Comparison of ENCODE assay signal across 17 cellular contexts in genomic region chr6:90545450-90545849, GRCh38. TPM values are rescaled to one million over a fixed set of nuclear protein-coding genes. Genes with fewer than 3 reads are reported as not detected.
DNase-seq lines count a peak whose midpoint lies in the region; ATAC-seq, FAIRE-seq and TF ChIP-seq lines count a peak whose summit lies in the region.
"Had no signal": no experiment of that assay in that cellular context is flagged by ENCODE, and none has a peak within 500 bp of the region (broad histone marks: within the 10 kb centered on the region; RNA-seq: fewer than 3 reads in every experiment).

No MANE protein-coding gene starts in this region.

- H3K9me3 Mint-ChIP-seq in astrocyte (ENCODE audit: unreplicated experiment) (no peaks in the 10 kb centered on the region), naive B cell (no peaks in the 10 kb centered on the region)
- H3K9me3 Mint-ChIP-seq: CD8-positive, alpha-beta memory T cell had no signal

- intact Hi-C loops in IMR-90 (cut with micrococcal nuclease) = no loop called here
- intact Hi-C loops in ovary (cut with DNase I) = no loop called here

- H2AFZ ChIP-seq in IMR-90 (replicated peaks; ENCODE audit: low read length, poor library complexity) = no peak overlapping the region
- no peak overlapping the region for H2AFZ ChIP-seq in astrocyte (ENCODE audit: low read depth, low read length)

- H2BK5ac ChIP-seq in IMR-90 (ENCODE audit: low read depth, low read length, poor library complexity, severe bottlenecking) = no peak overlapping the region

- H3K27ac Mint-ChIP-seq in astrocyte (ENCODE audit: unreplicated experiment) (peak overlapping the region; percentile 77), naive B cell (peak overlapping the region in 4 of 6 donors; percentile 75 to 90 (median 82))
- H3K27ac Mint-ChIP-seq: CD8-positive, alpha-beta memory T cell had no signal

- no peak for TF ChIP-seq RAD21 in IMR-90 (IDR thresholded peaks at IDR 0.05; ENCODE audit: low read length)

- no peak overlapping the region for H3K9ac ChIP-seq in IMR-90 (ENCODE audit: low read depth, low read length)
- H3K9ac ChIP-seq in astrocyte (ENCODE audit: low read length) = no peak overlapping the region
- H3K9ac ChIP-seq: BLaER1 treated with 17β-estradiol and CSF1 and Interleukin-3, amounts not matched to agents 10 nM and 100 nM had no signal

- no peak overlapping the region for H3K23ac ChIP-seq in IMR-90 (ENCODE audit: low read depth, low read length)

- H3K9me3 ChIP-seq in IMR-90 (ENCODE audit: control insufficient read depth, insufficient read depth, low read length) = no peaks in the 10 kb centered on the region
- H3K9me3 ChIP-seq in astrocyte (ENCODE audit: insufficient read depth, low read depth, low read length) = no peaks in the 10 kb centered on the region
- no peaks in the 10 kb centered on the region for H3K9me3 ChIP-seq in ovary
- H3K9me3 ChIP-seq: BLaER1 treated with 17β-estradiol and CSF1 and Interleukin-3, amounts not matched to agents 10 nM and 100 nM; SJCRH30 had no signal

- no peaks in the 10 kb centered on the region for H3K27me3 ChIP-seq in IMR-90 (ENCODE audit: control insufficient read depth, insufficient read depth, low read length)
- H3K27me3 ChIP-seq in astrocyte (ENCODE audit: insufficient read depth, low read length) = no peaks in the 10 kb centered on the region
- no peaks in the 10 kb centered on the region for H3K27me3 ChIP-seq in ovary
- H3K27me3 ChIP-seq: BLaER1 treated with 17β-estradiol and CSF1 and Interleukin-3, amounts not matched to agents 10 nM and 100 nM; SJCRH30 had no signal

- no peak overlapping the region for H2AK9ac ChIP-seq in IMR-90 (replicated peaks; ENCODE audit: low read depth, low read length, poor library complexity)

- H2AK5ac ChIP-seq in IMR-90 (ENCODE audit: low read depth, low read length) = no peak overlapping the region

- H3K4me3 Mint-ChIP-seq in astrocyte (ENCODE audit: unreplicated experiment) = no peak overlapping the region
- H3K4me3 Mint-ChIP-seq in naive B cell = no peak overlapping the region
- H3K4me3 Mint-ChIP-seq: CD8-positive, alpha-beta memory T cell had no signal

- no peak overlapping the region for H4K5ac ChIP-seq in IMR-90 (ENCODE audit: low read depth, low read length)

- TF ChIP-seq CTCF in IMR-90 (conservative IDR thresholded peaks at IDR 0.05; ENCODE audit: low read depth, low read length) = no peak
- TF ChIP-seq CTCF in astrocyte (IDR thresholded peaks at IDR 0.05; ENCODE audit: insufficient read depth, low read depth, low read length) = no peak
- TF ChIP-seq CTCF in ovary (IDR thresholded peaks at IDR 0.05) = no peak

- BruUV-seq in IMR-90 (replicated peaks; lab: Mats Ljungman, UMichigan) = no TSS peak

- POLR2A ChIA-PET in IMR-90 (lab: Charles Lee; ENCODE audit: unreplicated experiment) = no interaction called here

- no peaks in the 10 kb centered on the region for H3K9me1 ChIP-seq in IMR-90 (ENCODE audit: insufficient read depth, low read length)

- H3K79me2 ChIP-seq in astrocyte (ENCODE audit: insufficient read depth, low read length) = no peaks in the 10 kb centered on the region

- no peak overlapping the region for H3K14ac ChIP-seq in IMR-90 (replicated peaks; ENCODE audit: low read depth, low read length)

- WGBS in IMR-90 (ENCODE audit: extremely low coverage in 2 of 2, insufficient read length in 1 of 2), 2 experiments = no CpG with 5 or more reads among the region's 3 CpGs
- 94 to 96% (median 95%) methylated on average over 3 of the region's 3 CpGs for WGBS in ovary, 3 donors

- no peak overlapping the region for H3K56ac ChIP-seq in IMR-90 (ENCODE audit: extremely low read depth, insufficient read depth, low read length)

- ATAC-seq in activated CD4-positive, CD25-positive, alpha-beta regulatory T cell treated with anti-CD3 and anti-CD28 coated beads, Interleukin-2, amount 50 U/mL, for 24 hours = peak; percentile 25 to 53
- ATAC-seq in IMR-90 (ENCODE audit: low read depth) = no peak
- no peak for ATAC-seq in naive B cell (ENCODE audit: low read depth in 2 of 2)
- ATAC-seq in GM19351 (IDR thresholded peaks at IDR 0.05; ENCODE audit: unreplicated experiment) = no peak

- H4K91ac ChIP-seq in IMR-90 (ENCODE audit: insufficient read depth, low read depth, low read length) = no peak overlapping the region

- H3K4me2 ChIP-seq in IMR-90 (ENCODE audit: low read depth, low read length) (no peak overlapping the region), astrocyte (ENCODE audit: low read length) (no peak overlapping the region)

- no peak for FAIRE-seq in astrocyte (lab: Jason Lieb, UNC)

- no peaks in the 10 kb centered on the region for H3K4me1 ChIP-seq in IMR-90 (ENCODE audit: control insufficient read depth, insufficient read depth, low read length)
- no peaks in the 10 kb centered on the region for H3K4me1 ChIP-seq in astrocyte (ENCODE audit: insufficient read depth, low read length)
- H3K4me1 ChIP-seq in ovary (ENCODE audit: insufficient read depth) = no peaks in the 10 kb centered on the region
- H3K4me1 ChIP-seq: SJCRH30 had no signal

- H4K8ac ChIP-seq in IMR-90 (ENCODE audit: low read depth in 2 of 2, low read length in 2 of 2) = no peak overlapping the region

- H3K27ac ChIP-seq in IMR-90 (ENCODE audit: insufficient read depth, low read length) = no peak overlapping the region
- H3K27ac ChIP-seq in astrocyte (ENCODE audit: low read depth, low read length) = no peak overlapping the region
- no peak overlapping the region for H3K27ac ChIP-seq in ovary
- H3K27ac ChIP-seq: BLaER1 treated with 17β-estradiol and CSF1 and Interleukin-3, amounts not matched to agents 10 nM and 100 nM; SJCRH30 had no signal

- H3K4ac ChIP-seq in IMR-90 (ENCODE audit: low read depth, low read length) = no peak overlapping the region

- H3K4me3 ChIP-seq in IMR-90 (ENCODE audit: insufficient read depth, low read depth, low read length) (no peak overlapping the region), astrocyte (ENCODE audit: insufficient read depth, low read depth, low read length) (no peak overlapping the region), ovary (no peak overlapping the region)
- H3K4me3 ChIP-seq: BLaER1 treated with 17β-estradiol and CSF1 and Interleukin-3, amounts not matched to agents 10 nM and 100 nM; SJCRH30 had no signal

- dilution Hi-C loops in IMR-90 (cut with HindIII; ENCODE audit: low sequenced_read_pairs, unreplicated experiment) = no loop called here

- CTCF ChIA-PET in IMR-90 (lab: Yijun Ruan, JAX) = interaction anchor here (0.6 kb wide), 1 partner anchor 16 kb away, joined by 3 read pairs; no protein-coding TSS in a partner anchor

- H2BK120ac ChIP-seq in IMR-90 (ENCODE audit: low read depth, low read length) = no peak overlapping the region

- peaks cover 26% of the 10 kb centered on the region for H3K36me3 ChIP-seq in IMR-90 (ENCODE audit: control insufficient read depth, insufficient read depth, low read length)
- peaks cover 53% of the 10 kb centered on the region for H3K36me3 ChIP-seq in astrocyte (ENCODE audit: insufficient read depth, low read length)
- no peaks in the 10 kb centered on the region for H3K36me3 ChIP-seq in ovary

- H4K20me1 ChIP-seq in IMR-90 (ENCODE audit: insufficient read depth, low read length) (no peaks in the 10 kb centered on the region), astrocyte (ENCODE audit: insufficient read depth, low read length) (peaks cover 3% of the 10 kb centered on the region)
- H4K20me1 ChIP-seq: BLaER1 treated with 17β-estradiol and CSF1 and Interleukin-3, amounts not matched to agents 10 nM and 100 nM had no signal

- no peak for DNase-seq in activated CD4-positive, CD25-positive, alpha-beta regulatory T cell (lab: John Stamatoyannopoulos, UW)
- DNase-seq in IMR-90 = peak; percentile 31
- DNase-seq in astrocyte (ENCODE audit: low read depth) = no peak
- DNase-seq in naive B cell = no peak
- no peak for DNase-seq in ovary
- no peak for DNase-seq in DMS79 (lab: John Stamatoyannopoulos, UW)
- DNase-seq: CD8-positive, alpha-beta memory T cell; DMS 273 treated with DMSO at 0.1 percent for 48 hours; KBM-7; NCI-H1105; NCI-H187; NCI-H2171; NCI-H446; SJCRH30 had no signal

- TF ChIP-seq EP300 in ovary (IDR thresholded peaks at IDR 0.05) = no peak

- H3K36me3 Mint-ChIP-seq in astrocyte (ENCODE audit: low read depth, unreplicated experiment) (peaks cover 19% of the 10 kb centered on the region), naive B cell (peaks cover 16 to 27% of the 10 kb centered on the region in 2 donors)

- in situ Hi-C loops in IMR-90 (cut with MboI; ENCODE audit: low sequenced_read_pairs) = no loop called here

- no peaks in the 10 kb centered on the region for H3K27me3 Mint-ChIP-seq in astrocyte (ENCODE audit: low read depth, unreplicated experiment)
- no peaks in the 10 kb centered on the region for H3K27me3 Mint-ChIP-seq in naive B cell
- H3K27me3 Mint-ChIP-seq: CD8-positive, alpha-beta memory T cell had no signal

- 0 out of 4 replicates have a peak, but pooled peaks cover 0 to 5% of the 10 kb centered on the region in 2 experiments for H3K79me1 ChIP-seq in IMR-90 (ENCODE audit: low read depth in 1 of 2, low read length in 2 of 2)

- H3K4me1 Mint-ChIP-seq in astrocyte (ENCODE audit: low read depth, unreplicated experiment) (peaks cover 8% of the 10 kb centered on the region), naive B cell (peaks cover 15 to 28% (median 20%) of the 10 kb centered on the region in 3 donors)
- H3K4me1 Mint-ChIP-seq: CD8-positive, alpha-beta memory T cell had no signal

- TF ChIP-seq POLR2A in IMR-90 (IDR thresholded peaks at IDR 0.05; ENCODE audit: low read depth, low read length) = no peak
- TF ChIP-seq POLR2A in ovary (IDR thresholded peaks at IDR 0.05) = no peak

- no peak overlapping the region for H2BK15ac ChIP-seq in IMR-90 (ENCODE audit: low read depth, low read length)

- H2BK20ac ChIP-seq in IMR-90 (ENCODE audit: low read depth, low read length) = no peak overlapping the region

- no peak overlapping the region for H3K18ac ChIP-seq in IMR-90 (ENCODE audit: low read depth, low read length)

TF ChIP-seq in IMR-90, 13 proteins besides CTCF, POLR2A, EP300 and RAD21 (continues in another document):
- TF ChIP-seq MAFK (IDR thresholded peaks at IDR 0.05; ENCODE audit: low read depth, low read length) (no peak), FOS (IDR thresholded peaks at IDR 0.05; ENCODE audit: low read depth, low read length) (no peak), CEBPB (IDR thresholded peaks at IDR 0.05; ENCODE audit: low read depth, low read length) (no peak)

RNA-seq across cellular contexts. Expression of gene MAP3K7, which starts 41.4 kb away (rescaled TPM):
- 29.9 and 40.8 TPM in 2 replicates for total RNA-seq in IMR-90 (2012; rRNA removed)
- polyA plus RNA-seq in IMR-90 (2012; rRNA removed) = 21.4 and 26.5 TPM in 2 replicates
- polyA plus RNA-seq in IMR-90 (2012; cell fraction: cytosol; rRNA removed) = 5.1 and 7.8 TPM in 2 replicates
- polyA plus RNA-seq in IMR-90 (2012; cell fraction: nucleus; rRNA removed; ENCODE audit: low replicate concordance) = 5.5 and 50.1 TPM in 2 replicates
- 33.4 and 33.8 TPM in 2 replicates for total RNA-seq in astrocyte
- polyA plus RNA-seq in naive B cell (ENCODE audit: low read depth in 6 of 6) = 10 to 100 TPM; 20.3 to 25.2 (median 21.3) TPM
- 10 to 100 TPM; 21.1 to 30.5 (median 25.5) TPM for total RNA-seq in ovary
- 10 to 100 TPM; 14.1 to 20.0 TPM for polyA plus RNA-seq in ovary

Comparison
In these comparisons a context has a peak if more than half of its experiments do, and no peak if none do; other contexts are left out.
1. ATAC-seq: peak in activated CD4-positive, CD25-positive, alpha-beta regulatory T cell treated with anti-CD3 and anti-CD28 coated beads, Interleukin-2, amount 50 U/mL, for 24 hours (2 of 2); none in IMR-90 (single experiment), naive B cell (0 of 2) and GM19351 (single experiment).